ENCODE assay signal across 9 cellular contexts in the genomic region with DNA sequence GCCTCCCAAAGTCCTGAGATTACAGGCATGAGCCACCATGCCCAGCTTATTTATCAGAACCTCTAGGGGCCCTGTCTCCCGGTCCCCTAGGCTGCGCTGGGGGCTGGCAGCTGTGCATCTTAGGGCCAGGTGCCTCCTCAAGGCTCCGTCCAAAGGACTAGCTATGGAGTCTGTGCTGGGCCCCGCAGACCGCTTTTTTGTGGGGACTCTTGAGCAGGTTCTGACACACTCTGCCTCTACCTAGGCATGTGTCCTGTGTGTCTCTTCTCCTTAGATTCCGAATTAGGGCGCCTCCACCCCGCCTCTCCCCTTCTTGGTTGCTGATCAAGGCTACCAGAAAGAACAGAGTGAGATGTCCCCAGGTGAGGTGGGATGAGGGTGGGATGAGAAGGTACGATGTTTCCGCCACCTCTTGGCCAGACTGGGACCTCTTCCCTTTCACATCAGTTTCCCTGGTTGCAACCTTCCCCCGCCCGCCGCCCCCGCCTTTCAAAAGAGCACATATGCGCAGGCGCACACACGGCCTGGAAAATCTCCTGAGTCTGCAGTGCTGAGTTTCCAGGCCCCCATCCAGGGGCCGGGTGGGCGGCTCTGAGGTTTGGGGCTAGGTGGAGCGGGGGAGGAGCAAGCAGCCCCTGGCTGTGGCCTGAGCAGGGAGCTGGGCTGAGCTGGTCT. TPM values are rescaled to one million over a fixed set of nuclear protein-coding genes. Genes with fewer than 3 reads are reported as not detected.
DNase-seq lines count a peak whose midpoint lies in the region; ATAC-seq and TF ChIP-seq lines count a peak whose summit lies in the region.
"Had no signal": no experiment of that assay in that cellular context is flagged by ENCODE, and none has a peak within 500 bp of the region (broad histone marks: within the 10 kb centered on the region; RNA-seq: fewer than 3 reads in every experiment).

No MANE protein-coding gene starts in this region.

- H3K27me3 Mint-ChIP-seq in T-cell (no peaks in the 10 kb centered on the region), mesothelial cell of epicardium (ENCODE audit: low read depth) (no peaks in the 10 kb centered on the region)
- no peaks in the 10 kb centered on the region for H3K27me3 Mint-ChIP-seq in activated T-cell treated with anti-CD3 and anti-CD28 coated beads, Interleukin-2, amount 50 U/mL, for 24 hours
- H3K27me3 Mint-ChIP-seq in stimulated activated naive CD8-positive, alpha-beta T cell treated with anti-CD3 and anti-CD28 coated beads, Interleukin-15, Interleukin-2, amounts not matched to agents 100 ng/mL and 50 ng/mL, for 24 hours, result no peaks in the 10 kb centered on the region
- H3K27me3 Mint-ChIP-seq: type B pancreatic cell had no signal

- H3K4me1 Mint-ChIP-seq in T-cell (peaks cover 56 to 70% (median 60%) of the 10 kb centered on the region in 3 donors), mesothelial cell of epicardium (peaks cover 51% of the 10 kb centered on the region)
- peaks cover 67% of the 10 kb centered on the region for H3K4me1 Mint-ChIP-seq in activated T-cell treated with anti-CD3 and anti-CD28 coated beads, Interleukin-2, amount 50 U/mL, for 24 hours (ENCODE audit: low read depth)
- H3K4me1 Mint-ChIP-seq in stimulated activated naive CD8-positive, alpha-beta T cell treated with anti-CD3 and anti-CD28 coated beads, Interleukin-15, Interleukin-2, amounts not matched to agents 100 ng/mL and 50 ng/mL, for 24 hours (ENCODE audit: low read depth), result peaks cover 68% of the 10 kb centered on the region

- CTCF ChIA-PET in T-cell (lab: Charles Lee), result interaction anchor here (0.7 to 2.3 kb wide), 3 partner anchors 10 to 179 kb away, joined by 3 to 8 read pairs (median 5); no protein-coding TSS in a partner anchor

- H3K36me3 Mint-ChIP-seq in T-cell (no peaks in the 10 kb centered on the region), mesothelial cell of epicardium (no peaks in the 10 kb centered on the region)
- H3K36me3 Mint-ChIP-seq in activated T-cell treated with anti-CD3 and anti-CD28 coated beads, Interleukin-2, amount 50 U/mL, for 24 hours (ENCODE audit: low read depth), result peaks cover 7% of the 10 kb centered on the region
- H3K36me3 Mint-ChIP-seq in stimulated activated naive CD8-positive, alpha-beta T cell treated with anti-CD3 and anti-CD28 coated beads, Interleukin-15, Interleukin-2, amounts not matched to agents 100 ng/mL and 50 ng/mL, for 24 hours (ENCODE audit: low read depth), result peaks cover 1% of the 10 kb centered on the region
- H3K36me3 Mint-ChIP-seq: type B pancreatic cell had no signal

- TF ChIP-seq CTCF in mesothelial cell of epicardium (IDR thresholded peaks at IDR 0.05; ENCODE audit: unreplicated experiment), result no peak

- H3K9me3 Mint-ChIP-seq in T-cell (no peaks in the 10 kb centered on the region), mesothelial cell of epicardium (no peaks in the 10 kb centered on the region)
- H3K9me3 Mint-ChIP-seq in activated T-cell treated with anti-CD3 and anti-CD28 coated beads, Interleukin-2, amount 50 U/mL, for 24 hours, result no peaks in the 10 kb centered on the region
- H3K9me3 Mint-ChIP-seq in stimulated activated naive CD8-positive, alpha-beta T cell treated with anti-CD3 and anti-CD28 coated beads, Interleukin-15, Interleukin-2, amounts not matched to agents 100 ng/mL and 50 ng/mL, for 24 hours, result no peaks in the 10 kb centered on the region
- H3K9me3 Mint-ChIP-seq: nephron, type B pancreatic cell had no signal

- no peak for ATAC-seq in T-cell (replicated peaks in 1 of 4)
- ATAC-seq in esophagus mucosa, result no peak

- POLR2A ChIA-PET in T-cell (lab: Charles Lee), result interaction anchor here in 1 of 2 donors (0.7 kb wide), 1 partner anchor 201 kb away, joined by 3 read pairs; no protein-coding TSS in a partner anchor

- H3K4me3 Mint-ChIP-seq in T-cell, result peak overlapping the region; percentile 43 to 92 (median 47)
- peak overlapping the region; percentile 79 for H3K4me3 Mint-ChIP-seq in activated T-cell treated with anti-CD3 and anti-CD28 coated beads, Interleukin-2, amount 50 U/mL, for 24 hours
- H3K4me3 Mint-ChIP-seq in mesothelial cell of epicardium, result no peak overlapping the region
- peak overlapping the region; percentile 79 for H3K4me3 Mint-ChIP-seq in stimulated activated naive CD8-positive, alpha-beta T cell treated with anti-CD3 and anti-CD28 coated beads, Interleukin-15, Interleukin-2, amounts not matched to agents 100 ng/mL and 50 ng/mL, for 24 hours
- H3K4me3 Mint-ChIP-seq: type B pancreatic cell had no signal

- DNase-seq in T-cell, result no peak
- DNase-seq in activated T-cell treated with anti-CD3 and anti-CD28 coated beads, Interleukin-2, amount 50 U/mL, for 24 hours, result peak; percentile 76
- DNase-seq in mesothelial cell of epicardium (ENCODE audit: low spot score in 2 of 2, unreplicated experiment in 2 of 2), result no peak
- DNase-seq in HK-2 (ENCODE audit: unreplicated experiment), result no peak
- DNase-seq in NCI-H2171 (lab: John Stamatoyannopoulos, UW), result no peak

- peak overlapping the region; percentile 64 to 76 for H3K27ac Mint-ChIP-seq in T-cell
- peak overlapping the region; percentile 89 for H3K27ac Mint-ChIP-seq in activated T-cell treated with anti-CD3 and anti-CD28 coated beads, Interleukin-2, amount 50 U/mL, for 24 hours
- H3K27ac Mint-ChIP-seq in mesothelial cell of epicardium, result peak overlapping the region; percentile 43
- peak overlapping the region; percentile 88 for H3K27ac Mint-ChIP-seq in stimulated activated naive CD8-positive, alpha-beta T cell treated with anti-CD3 and anti-CD28 coated beads, Interleukin-15, Interleukin-2, amounts not matched to agents 100 ng/mL and 50 ng/mL, for 24 hours
- H3K27ac Mint-ChIP-seq: type B pancreatic cell had no signal

RNA-seq across cellular contexts. Expression of a gene that starts 5.0 kb away (rescaled TPM):
- 100 to 1,000 TPM in 1 of 5 donors, 10 to 100 TPM in 4; 67.1 to 124 (median 71.7) TPM for total RNA-seq in T-cell
- total RNA-seq in mesothelial cell of epicardium, result 0.31 to 0.49 TPM (median 0.32 TPM) in 3 replicates
- total RNA-seq in esophagus mucosa, result 1.2 TPM

RNA-seq across cellular contexts. Expression of a gene that starts 20.9 kb away (rescaled TPM):
- total RNA-seq in T-cell, result 10 to 100 TPM; 37.8 to 70.2 (median 50.9) TPM
- total RNA-seq in mesothelial cell of epicardium, result 73.9 to 79.6 TPM (median 74.4 TPM) in 3 replicates
- total RNA-seq in esophagus mucosa, result 38.3 TPM

RNA-seq across cellular contexts. Expression of a gene that starts 28.2 kb away (rescaled TPM):
- total RNA-seq in T-cell, result 10 to 100 TPM in 1 of 5 donors, 1 to 10 TPM in 3, under 1 TPM in 1; 0.58 to 13.1 (median 1.8) TPM
- 3.1 to 4.7 TPM (median 3.1 TPM) in 3 replicates for total RNA-seq in mesothelial cell of epicardium
- total RNA-seq in esophagus mucosa, result 2.7 TPM

RNA-seq across cellular contexts. Expression of a gene that starts 42.7 kb away (rescaled TPM):
- total RNA-seq in T-cell (not detected), mesothelial cell of epicardium (0.07 to 0.11 TPM (median 0.09 TPM) in 3 replicates), esophagus mucosa (0.12 TPM)

Comparison
In these comparisons a context has a peak if more than half of its experiments do, and no peak if none do; other contexts are left out.
1. RNA of a gene that starts 5.0 kb away (total RNA-seq): 67.1 to 124 TPM in T-cell; 1.2 TPM in esophagus mucosa (single experiment) and 0.31 to 0.49 TPM in mesothelial cell of epicardium; every median in the first group is over 10 times any median in the second.
2. Peak in every context shown above with its lines, with median percentiles within 50 percentile points of each other: H3K27ac Mint-ChIP-seq.